In genomic region chr7:33191326-33191725, GRCh38 we compare ENCODE assay signal across 10 cellular contexts.
DNase-seq lines count a peak whose midpoint lies in the region; ATAC-seq and TF ChIP-seq lines count a peak whose summit lies in the region.
"Had no signal": no experiment of that assay in that cellular context is flagged by ENCODE, and none has a peak within 500 bp of the region (broad histone marks: within the 10 kb centered on the region; RNA-seq: fewer than 3 reads in every experiment).

No MANE protein-coding gene starts in this region.

- no peak overlapping the region for H3K4me3 ChIP-seq in OCI-LY7 (ENCODE audit: low read depth, low read length, poor library complexity, severe bottlenecking)

- peaks cover 13 to 25% of the 10 kb centered on the region in 2 donors for H3K4me1 Mint-ChIP-seq in natural killer cell

- intact Hi-C loops in OCI-LY7 (cut with micrococcal nuclease; ENCODE audit: unreplicated experiment) (no loop called here), natural killer cell (cut with micrococcal nuclease) (no loop called here), head of caudate nucleus (cut with DNase I) (no loop called here)

- H3K27ac ChIP-seq in OCI-LY7 (ENCODE audit: low read depth, low read length, poor library complexity, severe bottlenecking), result no peak overlapping the region

- peak overlapping the region; percentile 67 to 81 for H3K27ac Mint-ChIP-seq in natural killer cell
- H3K27ac Mint-ChIP-seq: dendritic cell treated with granulocyte-macrophage colony-stimulating factor and Interleukin-4, amounts not matched to agents 40 ng/mL and 50 ng/mL, for 4 days; progenitor cell of endocrine pancreas had no signal

- H3K9me2 ChIP-seq in OCI-LY7 (ENCODE audit: insufficient read depth, low read length), result no peaks in the 10 kb centered on the region

- no peaks in the 10 kb centered on the region for H3K9me3 Mint-ChIP-seq in natural killer cell
- H3K9me3 Mint-ChIP-seq: dendritic cell treated with granulocyte-macrophage colony-stimulating factor and Interleukin-4, amounts not matched to agents 40 ng/mL and 50 ng/mL, for 4 days had no signal

- no peaks in the 10 kb centered on the region for H3K36me3 ChIP-seq in OCI-LY7 (ENCODE audit: insufficient read depth, low read length)

- peak overlapping the region; percentile 38; the same call in 1 of the 2 replicates for H3K4me2 ChIP-seq in OCI-LY7 (ENCODE audit: low read length)

- H3K36me3 Mint-ChIP-seq in natural killer cell, result no peaks in the 10 kb centered on the region

- no peaks in the 10 kb centered on the region for H4K20me1 ChIP-seq in OCI-LY7 (ENCODE audit: insufficient read depth, low read length)

- DNase-seq in NCI-H345 (lab: John Stamatoyannopoulos, UW) (peak; percentile 10), NCI-H345 treated with DMSO at 0.1 percent for 48 hours (lab: John Stamatoyannopoulos, UW; ENCODE audit: unreplicated experiment) (no peak), OCI-LY7 (ENCODE audit: low spot score) (peak; percentile 10), natural killer cell (no peak), middle frontal gyrus (ENCODE audit: extremely low spot score, low spot score) (no peak), head of caudate nucleus (no peak)
- no peak for DNase-seq in effector CD8-positive, alpha-beta T cell (lab: John Stamatoyannopoulos, UW)

- BruUV-seq in OCI-LY7 (replicated peaks; lab: Mats Ljungman, UMichigan), result no TSS peak

- H3K4me1 ChIP-seq in OCI-LY7 (ENCODE audit: insufficient read depth, low read length, poor library complexity, severe bottlenecking), result peaks cover 21% of the 10 kb centered on the region

- H3K27me3 Mint-ChIP-seq in natural killer cell (ENCODE audit: low read depth in 2 of 2), result no peaks in the 10 kb centered on the region
- H3K27me3 Mint-ChIP-seq: dendritic cell treated with granulocyte-macrophage colony-stimulating factor and Interleukin-4, amounts not matched to agents 40 ng/mL and 50 ng/mL, for 4 days; progenitor cell of endocrine pancreas had no signal

- POLR2A ChIA-PET in OCI-LY7 (lab: Charles Lee), result no interaction called here

- no peaks in the 10 kb centered on the region for H3K79me2 ChIP-seq in OCI-LY7 (ENCODE audit: insufficient read depth, low read depth, low read length)

- H3K9me3 ChIP-seq in OCI-LY7 (ENCODE audit: low read length), result no peaks in the 10 kb centered on the region

- CTCF ChIA-PET in OCI-LY7 (lab: Charles Lee; ENCODE audit: unreplicated experiment), result no interaction called here

- H2AFZ ChIP-seq in OCI-LY7 (ENCODE audit: low read length), result no peak overlapping the region

- no peak for TF ChIP-seq CTCF in OCI-LY7 (conservative IDR thresholded peaks at IDR 0.05; ENCODE audit: low read length)
- no peak for TF ChIP-seq CTCF in natural killer cell (IDR thresholded peaks at IDR 0.05)

- peak; percentile 53 for ATAC-seq in HG02759 (IDR thresholded peaks at IDR 0.05; ENCODE audit: unreplicated experiment)
- peak; percentile 50 to 58 (median 56) for ATAC-seq in natural killer cell

- H3K4me3 Mint-ChIP-seq in natural killer cell, result peak overlapping the region; percentile 8
- H3K4me3 Mint-ChIP-seq: dendritic cell treated with granulocyte-macrophage colony-stimulating factor and Interleukin-4, amounts not matched to agents 40 ng/mL and 50 ng/mL, for 4 days had no signal

Comparison
In these comparisons a context has a peak if more than half of its experiments do, and no peak if none do; other contexts are left out.
1. DNase-seq: peak in NCI-H345 (single experiment) and OCI-LY7 (single experiment); none in NCI-H345 treated with DMSO at 0.1 percent for 48 hours (single experiment), natural killer cell (single experiment), middle frontal gyrus (single experiment), head of caudate nucleus (0 of 42) and effector CD8-positive, alpha-beta T cell (single experiment).